Comparison of ENCODE assay signal across 8 cellular contexts in genomic region chr2:100320547-100321180, GRCh38. TPM values are rescaled to one million over a fixed set of nuclear protein-coding genes. Genes with fewer than 3 reads are reported as not detected.
DNase-seq lines count a peak whose midpoint lies in the region; ATAC-seq and TF ChIP-seq lines count a peak whose summit lies in the region.

No MANE protein-coding gene starts in this region.

- H3K9ac ChIP-seq in mucosa of stomach (ENCODE audit: low read length) = peak overlapping the region; percentile 44

- peak overlapping the region; percentile 66 to 89 for H3K27ac ChIP-seq in breast epithelium

- H3K9me3 ChIP-seq in breast epithelium (peaks cover 0 to 8% of the 10 kb centered on the region in 2 donors), mucosa of stomach (ENCODE audit: control insufficient read depth, low read length) (no peaks in the 10 kb centered on the region)

- peaks cover 27% of the 10 kb centered on the region for H3K9me3 Mint-ChIP-seq in MCF 10A (ENCODE audit: unreplicated experiment)

- intact Hi-C loops in breast epithelium (cut with DNase I; ENCODE audit: low total_unique reads) = no loop called here
- intact Hi-C loops in MCF 10A (cut with micrococcal nuclease) = no loop called here

- no peaks in the 10 kb centered on the region for H3K36me3 Mint-ChIP-seq in MCF 10A (ENCODE audit: insufficient read depth, unreplicated experiment)

- H3K27me3 ChIP-seq in breast epithelium (no peaks in the 10 kb centered on the region), mucosa of stomach (ENCODE audit: control insufficient read depth, insufficient read depth, low read length) (peaks cover 18% of the 10 kb centered on the region)

- H3K36me3 ChIP-seq in breast epithelium (no peaks in the 10 kb centered on the region), mucosa of stomach (ENCODE audit: control insufficient read depth, insufficient read depth, low read length) (no peaks in the 10 kb centered on the region)

- no peak for TF ChIP-seq POLR2A in breast epithelium (IDR thresholded peaks at IDR 0.05)

- H3K4me3 Mint-ChIP-seq in MCF 10A (ENCODE audit: unreplicated experiment) = no peak overlapping the region

- H3K4me3 ChIP-seq in breast epithelium (peak overlapping the region; percentile 57 to 82 (median 74)), mucosa of stomach (ENCODE audit: low read length) (peak overlapping the region; percentile 16)

- no peaks in the 10 kb centered on the region for H3K27me3 Mint-ChIP-seq in MCF 10A (ENCODE audit: insufficient read depth, unreplicated experiment)

- H3K4me1 ChIP-seq in breast epithelium (peaks cover 0 to 7% of the 10 kb centered on the region in 2 donors), mucosa of stomach (ENCODE audit: control insufficient read depth, insufficient read depth, low read length) (peaks cover 6% of the 10 kb centered on the region)

- CTCF ChIA-PET in MCF 10A (lab: Yijun Ruan, JAX) = no interaction called here

- H3K4me1 Mint-ChIP-seq in MCF 10A (ENCODE audit: insufficient read depth, unreplicated experiment) = no peaks in the 10 kb centered on the region

- no TSS peak for BruUV-seq in MCF 10A (replicated peaks; lab: Mats Ljungman, UMichigan)

- POLR2A ChIA-PET in MCF 10A (lab: Yijun Ruan, JAX) = no interaction called here

- DNase-seq in breast epithelium (ENCODE audit: low spot score in 2 of 2) (no peak), MCF 10A (ENCODE audit: unreplicated experiment) (no peak), cerebellar cortex (ENCODE audit: low spot score) (peak; percentile 50), GM10266 (ENCODE audit: extremely low spot score) (no peak), SIG-M5 (lab: John Stamatoyannopoulos, UW) (no peak)

- no peak for ATAC-seq in HG02763 (IDR thresholded peaks at IDR 0.05; ENCODE audit: unreplicated experiment)
- ATAC-seq in HG03097 (IDR thresholded peaks at IDR 0.05; ENCODE audit: low FRiP score, unreplicated experiment) = no peak

- TF ChIP-seq CTCF in breast epithelium (IDR thresholded peaks at IDR 0.05) (no peak), MCF 10A (IDR thresholded peaks at IDR 0.05; ENCODE audit: unreplicated experiment) (no peak), GM10266 (IDR thresholded peaks at IDR 0.05; ENCODE audit: control insufficient read depth, insufficient read depth, low read depth, missing control alignments) (no peak)

- no peak overlapping the region for H3K27ac Mint-ChIP-seq in MCF 10A (ENCODE audit: low read depth, unreplicated experiment)

RNA-seq across cellular contexts. Expression of gene LONRF2, which starts 1.6 kb away (rescaled TPM):
- total RNA-seq in breast epithelium (10 to 100 TPM in 2 of 3 donors, 1 to 10 TPM in 1; 5.1 to 24.9 (median 19.9) TPM), MCF 10A (2022) (not detected in 2 replicates)
